ENCODE assay signal across 9 cellular contexts in genomic region chrX:21798677-21799219, GRCh38. TPM values are rescaled to one million over a fixed set of nuclear protein-coding genes. Genes with fewer than 3 reads are reported as not detected.
DNase-seq lines count a peak whose midpoint lies in the region; ATAC-seq, FAIRE-seq and TF ChIP-seq lines count a peak whose summit lies in the region.
"Had no signal": no experiment of that assay in that cellular context is flagged by ENCODE, and none has a peak within 500 bp of the region (broad histone marks: within the 10 kb centered on the region; RNA-seq: fewer than 3 reads in every experiment).

No MANE protein-coding gene starts in this region.

- no peaks in the 10 kb centered on the region for H3K9me3 Mint-ChIP-seq in GM23338
- no peaks in the 10 kb centered on the region for H3K9me3 Mint-ChIP-seq in activated T-helper 1 cell treated with anti-CD3 and anti-CD28 coated beads, Interleukin-12 subunit alpha, Interleukin-12 subunit beta, Interleukin-2, Interleukin-4 antibody, amounts not matched to agents 30 ng/mL and 10 ng/mL and 1 ng/mL, durations not matched to agents 14 hours and 24 hours and 36 hours

- H3K27me3 ChIP-seq in HepG2 (ENCODE audit: control insufficient read depth in 1 of 2, insufficient read depth in 2 of 2, low read length in 2 of 2) = no peaks in the 10 kb centered on the region
- no peaks in the 10 kb centered on the region for H3K27me3 ChIP-seq in GM23338 (ENCODE audit: insufficient read depth)
- no peaks in the 10 kb centered on the region for H3K27me3 ChIP-seq in BE2C
- H3K27me3 ChIP-seq: ovary had no signal

- DNase-seq in GM12865 (ENCODE audit: low read depth) (peak; percentile 56), SHP77 (lab: John Stamatoyannopoulos, UW) (peak; percentile 50 to 61), HepG2 (ENCODE audit: low spot score) (peak; percentile 66), GM23338 (ENCODE audit: low spot score) (no peak), SIG-M5 treated with dmso at 0.1 percent for 504 hours (lab: John Stamatoyannopoulos, UW; ENCODE audit: unreplicated experiment) (no peak), BE2C (no peak)
- no peak for DNase-seq in activated T-helper 1 cell treated with anti-CD3 and anti-CD28 coated beads, Interleukin-12 subunit alpha, Interleukin-12 subunit beta, Interleukin-2, Interleukin-4 antibody, amounts not matched to agents 30 ng/mL and 10 ng/mL and 1 ng/mL, durations not matched to agents 14 hours and 24 hours and 36 hours (ENCODE audit: low spot score)
- DNase-seq: ovary had no signal

- no peak overlapping the region for H3K4me3 ChIP-seq in GM12865 (ENCODE audit: low read depth, low read length)
- no peak overlapping the region for H3K4me3 ChIP-seq in HepG2 (replicated peaks in 1 of 3; ENCODE audit: insufficient read depth in 1 of 3, low read depth in 2 of 3, low read length in 3 of 3)
- no peak overlapping the region for H3K4me3 ChIP-seq in GM23338
- no peak overlapping the region for H3K4me3 ChIP-seq in BE2C (ENCODE audit: low read depth, low read length)
- H3K4me3 ChIP-seq: ovary had no signal

- POLR2A ChIA-PET in HepG2 (lab: Yijun Ruan, JAX) = interaction anchor here (1.0 kb wide), 2 partner anchors 28 to 40 kb away, joined by 5 to 7 read pairs; partner anchors contain the start of gene MBTPS2

- no peaks in the 10 kb centered on the region for H3K4me1 Mint-ChIP-seq in GM23338
- H3K4me1 Mint-ChIP-seq in activated T-helper 1 cell treated with anti-CD3 and anti-CD28 coated beads, Interleukin-12 subunit alpha, Interleukin-12 subunit beta, Interleukin-2, Interleukin-4 antibody, amounts not matched to agents 30 ng/mL and 10 ng/mL and 1 ng/mL, durations not matched to agents 14 hours and 24 hours and 36 hours (ENCODE audit: low read depth) = no peaks in the 10 kb centered on the region

- H3K4me2 ChIP-seq in HepG2 (ENCODE audit: low read depth, low read length) (peak overlapping the region; percentile 36), GM23338 (no peak overlapping the region)

- H3K9me3 ChIP-seq in HepG2 (ENCODE audit: low read length) = no peaks in the 10 kb centered on the region
- no peaks in the 10 kb centered on the region for H3K9me3 ChIP-seq in BE2C
- H3K9me3 ChIP-seq: ovary had no signal

- H3K9ac ChIP-seq in HepG2 (ENCODE audit: insufficient read depth, low read depth, low read length) = no peak overlapping the region

- intact Hi-C loops in HepG2 (cut with micrococcal nuclease; ENCODE audit: unreplicated experiment) = loop anchor here (5.0 kb wide), 1 partner anchor 34 kb away; no protein-coding TSS in a partner anchor
- intact Hi-C loops in activated T-helper 1 cell treated with anti-CD3 and anti-CD28 coated beads, Interleukin-12 subunit alpha, Interleukin-12 subunit beta, Interleukin-2, Interleukin-4 antibody, amounts not matched to agents 30 ng/mL and 10 ng/mL and 1 ng/mL, durations not matched to agents 14 hours and 24 hours and 36 hours (cut with micrococcal nuclease) = no loop called here

- no peaks in the 10 kb centered on the region for H3F3A ChIP-seq in GM23338 (replicated peaks; ENCODE audit: low read depth)

- in situ Hi-C loops in HepG2 (cut with HindIII; ENCODE audit: extremely low pct_ligation_motif_present, low pct_unique_long_range_greater_than_20kb) = no loop called here

- H4K20me1 ChIP-seq in HepG2 (ENCODE audit: insufficient read depth, low read length) (no peaks in the 10 kb centered on the region), GM23338 (replicated peaks; ENCODE audit: insufficient read depth) (no peaks in the 10 kb centered on the region)

- H3K27me3 Mint-ChIP-seq in GM23338 (ENCODE audit: insufficient read depth, low read depth, poor library complexity) = peaks cover 3% of the 10 kb centered on the region
- peaks cover 3% of the 10 kb centered on the region for H3K27me3 Mint-ChIP-seq in activated T-helper 1 cell treated with anti-CD3 and anti-CD28 coated beads, Interleukin-12 subunit alpha, Interleukin-12 subunit beta, Interleukin-2, Interleukin-4 antibody, amounts not matched to agents 30 ng/mL and 10 ng/mL and 1 ng/mL, durations not matched to agents 14 hours and 24 hours and 36 hours (ENCODE audit: insufficient read depth)

- CTCF ChIA-PET in HepG2 (lab: Yijun Ruan, JAX; ENCODE audit: low intra/inter-chr PET ratio, low total read pairs) = no interaction called here

- ATAC-seq in HG03442 (IDR thresholded peaks at IDR 0.05; ENCODE audit: unreplicated experiment) = peak; percentile 92
- ATAC-seq in HepG2 = peak; percentile 90
- ATAC-seq in GM23338 = no peak

- H2AFZ ChIP-seq in HepG2 (ENCODE audit: low read length) (no peak overlapping the region), GM23338 (no peak overlapping the region)

- H3K27ac Mint-ChIP-seq in GM23338 = no peak overlapping the region
- no peak overlapping the region for H3K27ac Mint-ChIP-seq in activated T-helper 1 cell treated with anti-CD3 and anti-CD28 coated beads, Interleukin-12 subunit alpha, Interleukin-12 subunit beta, Interleukin-2, Interleukin-4 antibody, amounts not matched to agents 30 ng/mL and 10 ng/mL and 1 ng/mL, durations not matched to agents 14 hours and 24 hours and 36 hours

- H3K4me1 ChIP-seq in HepG2 (ENCODE audit: insufficient read depth, low read length) = peaks cover 40% of the 10 kb centered on the region
- H3K4me1 ChIP-seq in GM23338 (ENCODE audit: insufficient read depth) = no peaks in the 10 kb centered on the region
- no peaks in the 10 kb centered on the region for H3K4me1 ChIP-seq in BE2C

- TF ChIP-seq EP300 in HepG2 (IDR thresholded peaks at IDR 0.05; ENCODE audit: low read depth in 2 of 2, low read length in 2 of 2) (peak in 1 of 2 experiments; percentile 4; a peak in 1 of 4 replicates), HepG2 (CRISPR knock-in tag; IDR thresholded peaks at IDR 0.05; ENCODE audit: borderline replicate concordance) (no peak)

- H3K79me2 ChIP-seq in HepG2 (ENCODE audit: insufficient read depth, low read length) (no peaks in the 10 kb centered on the region), GM23338 (replicated peaks; ENCODE audit: insufficient read depth) (no peaks in the 10 kb centered on the region)

- TF ChIP-seq POLR2A in HepG2 (IDR thresholded peaks at IDR 0.05; ENCODE audit: insufficient read depth in 1 of 2, low read depth in 2 of 2, low read length in 2 of 2) = no peak

- H3K9me2 ChIP-seq in GM23338 (ENCODE audit: insufficient read depth) = no peaks in the 10 kb centered on the region

- no peak overlapping the region for H3K4me3 Mint-ChIP-seq in GM23338
- no peak overlapping the region for H3K4me3 Mint-ChIP-seq in activated T-helper 1 cell treated with anti-CD3 and anti-CD28 coated beads, Interleukin-12 subunit alpha, Interleukin-12 subunit beta, Interleukin-2, Interleukin-4 antibody, amounts not matched to agents 30 ng/mL and 10 ng/mL and 1 ng/mL, durations not matched to agents 14 hours and 24 hours and 36 hours

- WGBS in HepG2 (ENCODE audit: low lambda C conversion rate) = 1% methylated on average over 6 of the region's 6 CpGs

- FAIRE-seq in HepG2 (lab: Jason Lieb, UNC) = peak; percentile 61

- TF ChIP-seq RAD21 in HepG2 (CRISPR knock-in tag; IDR thresholded peaks at IDR 0.05) = no peak

- TF ChIP-seq CTCF in GM12865 (IDR thresholded peaks at IDR 0.05; ENCODE audit: insufficient read depth, low read depth, low read length, missing control alignments) (no peak), HepG2 (CRISPR knock-in tag; IDR thresholded peaks at IDR 0.05) (no peak), GM23338 (conservative IDR thresholded peaks at IDR 0.05; ENCODE audit: low read depth in 2 of 2) (no peak), BE2C (IDR thresholded peaks at IDR 0.05; ENCODE audit: low read depth, low read length) (no peak)

- H3K36me3 ChIP-seq in HepG2 (replicated peaks in 1 of 2; ENCODE audit: control insufficient read depth in 1 of 2, insufficient read depth in 2 of 2, low read length in 2 of 2) = no peaks in the 10 kb centered on the region
- no peaks in the 10 kb centered on the region for H3K36me3 ChIP-seq in GM23338 (ENCODE audit: insufficient read depth)
- no peaks in the 10 kb centered on the region for H3K36me3 ChIP-seq in BE2C
- H3K36me3 ChIP-seq: ovary had no signal

- H3K27ac ChIP-seq in HepG2 (ENCODE audit: extremely low read length, insufficient read depth, low read length) (no peak overlapping the region), GM23338 (ENCODE audit: low read depth) (no peak overlapping the region)
- H3K27ac ChIP-seq: ovary had no signal

- no TSS peak for BruUV-seq in HepG2 (replicated peaks; lab: Mats Ljungman, UMichigan)

- H3K36me3 Mint-ChIP-seq in GM23338 (ENCODE audit: low read depth) = no peaks in the 10 kb centered on the region
- no peaks in the 10 kb centered on the region for H3K36me3 Mint-ChIP-seq in activated T-helper 1 cell treated with anti-CD3 and anti-CD28 coated beads, Interleukin-12 subunit alpha, Interleukin-12 subunit beta, Interleukin-2, Interleukin-4 antibody, amounts not matched to agents 30 ng/mL and 10 ng/mL and 1 ng/mL, durations not matched to agents 14 hours and 24 hours and 36 hours (ENCODE audit: low read depth)

RNA-seq across cellular contexts. Expression of gene MBTPS2, which starts 40.7 kb away (rescaled TPM):
- total RNA-seq in HepG2 (2016; rRNA removed; fragmentation: Illumina TruSeq; extraction: Trizol) = 5.7 and 7.7 TPM in 2 replicates
- total RNA-seq in HepG2 (2016; cell fraction: cytosol; rRNA removed; fragmentation: Illumina TruSeq; extraction: Trizol; ENCODE audit: low read depth) = 0.88 and 1.1 TPM in 2 replicates
- total RNA-seq in HepG2 (2016; cell fraction: insoluble cytoplasmic fraction; rRNA removed; fragmentation: Illumina TruSeq; extraction: Trizol) = 5.2 and 7.9 TPM in 2 replicates
- total RNA-seq in HepG2 (2016; cell fraction: membrane; rRNA removed; fragmentation: Illumina TruSeq; extraction: Trizol) = 4.5 and 6.1 TPM in 2 replicates
- total RNA-seq in HepG2 (2016; cell fraction: nucleus; rRNA removed; fragmentation: Illumina TruSeq; extraction: Trizol) = 13.8 and 14.9 TPM in 2 replicates
- 12.4 and 14.4 TPM in 2 replicates for polyA plus RNA-seq in HepG2 (2011; rRNA removed)
- polyA plus RNA-seq in HepG2 (2011; cell fraction: cytosol; rRNA removed) = 7.6 and 10.4 TPM in 2 replicates
- 3.3 and 4.7 TPM in 2 replicates for polyA plus RNA-seq in HepG2 (2011; cell fraction: nucleus; rRNA removed)
- polyA plus RNA-seq in HepG2 (2012) = 10.5 and 14.8 TPM in 2 replicates
- 0.78 and 0.94 TPM in 2 replicates for polyA plus RNA-seq in HepG2 (2016; cell fraction: cytosol; fragmentation: Illumina TruSeq; extraction: Trizol; ENCODE audit: low read depth)
- polyA plus RNA-seq in HepG2 (2016; cell fraction: insoluble cytoplasmic fraction; fragmentation: Illumina TruSeq; extraction: Trizol; ENCODE audit: low read depth) = 8.2 and 9.5 TPM in 2 replicates
- polyA plus RNA-seq in HepG2 (2016; cell fraction: membrane; fragmentation: Illumina TruSeq; extraction: Trizol; ENCODE audit: low read depth) = 2.7 and 2.8 TPM in 2 replicates
- 14.7 and 15.7 TPM in 2 replicates for polyA plus RNA-seq in HepG2 (2016; cell fraction: nucleus; fragmentation: Illumina TruSeq; extraction: Trizol; ENCODE audit: insufficient read depth, low read depth)
- polyA minus RNA-seq in HepG2 (2011; rRNA and poly(A)+ RNA removed; ENCODE audit: low replicate concordance) = 26.4 and 51.1 TPM in 2 replicates
- polyA minus RNA-seq in HepG2 (2011; cell fraction: cytosol; rRNA and poly(A)+ RNA removed) = 13.5 and 15.2 TPM in 2 replicates
- polyA minus RNA-seq in HepG2 (2011; cell fraction: nucleus; rRNA and poly(A)+ RNA removed) = 14.0 and 18.4 TPM in 2 replicates
- total RNA-seq in GM23338 (2014; rRNA removed; shearing (Covaris generic)) = 7.7 and 7.8 TPM in 2 replicates
- 2.1 and 3.2 TPM in 2 replicates for polyA plus RNA-seq in GM23338 (2016; fragmentation: Nextera tagmentation; extraction: Ambion mirVana)
- total RNA-seq in activated T-helper 1 cell treated with anti-CD3 and anti-CD28 coated beads, Interleukin-12 subunit alpha, Interleukin-12 subunit beta, Interleukin-2, Interleukin-4 antibody, amounts not matched to agents 30 ng/mL and 10 ng/mL and 1 ng/mL, durations not matched to agents 14 hours and 24 hours and 36 hours = 10.5 and 11.3 TPM in 2 replicates
- 12.6 TPM for polyA plus RNA-seq in BE2C (2012; ENCODE audit: insufficient read depth, insufficient read length, low read depth)

RNA-seq across cellular contexts. Expression of gene SMPX, which starts 40.8 kb away (rescaled TPM):
- total RNA-seq in HepG2 (2016; rRNA removed; fragmentation: Illumina TruSeq; extraction: Trizol) = 0.67 and 1.8 TPM in 2 replicates
- 0.44 and 0.61 TPM in 2 replicates for total RNA-seq in HepG2 (2016; cell fraction: cytosol; rRNA removed; fragmentation: Illumina TruSeq; extraction: Trizol; ENCODE audit: low read depth)
- 1.2 and 1.8 TPM in 2 replicates for total RNA-seq in HepG2 (2016; cell fraction: insoluble cytoplasmic fraction; rRNA removed; fragmentation: Illumina TruSeq; extraction: Trizol)
- total RNA-seq in HepG2 (2016; cell fraction: membrane; rRNA removed; fragmentation: Illumina TruSeq; extraction: Trizol) = 0.48 and 0.71 TPM in 2 replicates
- total RNA-seq in HepG2 (2016; cell fraction: nucleus; rRNA removed; fragmentation: Illumina TruSeq; extraction: Trizol) = 3.1 and 5.3 TPM in 2 replicates
- polyA plus RNA-seq in HepG2 (2011; rRNA removed) = 0.91 and 0.95 TPM in 2 replicates
- polyA plus RNA-seq in HepG2 (2011; cell fraction: cytosol; rRNA removed) = 0.16 and 0.23 TPM in 2 replicates
- polyA plus RNA-seq in HepG2 (2011; cell fraction: nucleus; rRNA removed) = 2.5 and 2.9 TPM in 2 replicates
- 0.52 and 2.3 TPM in 2 replicates for polyA plus RNA-seq in HepG2 (2012)
- polyA plus RNA-seq in HepG2 (2016; cell fraction: cytosol; fragmentation: Illumina TruSeq; extraction: Trizol; ENCODE audit: low read depth) = 0.40 and 0.52 TPM in 2 replicates
- 0.56 and 1.7 TPM in 2 replicates for polyA plus RNA-seq in HepG2 (2016; cell fraction: insoluble cytoplasmic fraction; fragmentation: Illumina TruSeq; extraction: Trizol; ENCODE audit: low read depth)
- 0.56 and 0.82 TPM in 2 replicates for polyA plus RNA-seq in HepG2 (2016; cell fraction: membrane; fragmentation: Illumina TruSeq; extraction: Trizol; ENCODE audit: low read depth)
- 12.4 and 13.9 TPM in 2 replicates for polyA plus RNA-seq in HepG2 (2016; cell fraction: nucleus; fragmentation: Illumina TruSeq; extraction: Trizol; ENCODE audit: insufficient read depth, low read depth)
- not detected in 2 replicates for polyA minus RNA-seq in HepG2 (2011; rRNA and poly(A)+ RNA removed; ENCODE audit: low replicate concordance)
- polyA minus RNA-seq in HepG2 (2011; cell fraction: cytosol; rRNA and poly(A)+ RNA removed) = not detected in 2 replicates
- polyA minus RNA-seq in HepG2 (2011; cell fraction: nucleus; rRNA and poly(A)+ RNA removed) = 0.64 and 2.0 TPM in 2 replicates
- total RNA-seq in GM23338 (2014; rRNA removed; shearing (Covaris generic)) = 0.70 TPM in 1 of 2 replicates, not detected in the other
- polyA plus RNA-seq in GM23338 (2016; fragmentation: Nextera tagmentation; extraction: Ambion mirVana) = 0.33 TPM in 1 of 2 replicates, not detected in the other
- not detected in 2 replicates for total RNA-seq in activated T-helper 1 cell treated with anti-CD3 and anti-CD28 coated beads, Interleukin-12 subunit alpha, Interleukin-12 subunit beta, Interleukin-2, Interleukin-4 antibody, amounts not matched to agents 30 ng/mL and 10 ng/mL and 1 ng/mL, durations not matched to agents 14 hours and 24 hours and 36 hours
- not detected for polyA plus RNA-seq in BE2C (2012; ENCODE audit: insufficient read depth, insufficient read length, low read depth)

RNA-seq across cellular contexts. Expression of gene YY2, which starts 57.0 kb away (rescaled TPM):
- 0.31 and 0.44 TPM in 2 replicates for total RNA-seq in HepG2 (2016; rRNA removed; fragmentation: Illumina TruSeq; extraction: Trizol)
- total RNA-seq in HepG2 (2016; cell fraction: cytosol; rRNA removed; fragmentation: Illumina TruSeq; extraction: Trizol; ENCODE audit: low read depth) = not detected in 2 replicates
- 0.12 and 0.24 TPM in 2 replicates for total RNA-seq in HepG2 (2016; cell fraction: insoluble cytoplasmic fraction; rRNA removed; fragmentation: Illumina TruSeq; extraction: Trizol)
- total RNA-seq in HepG2 (2016; cell fraction: membrane; rRNA removed; fragmentation: Illumina TruSeq; extraction: Trizol) = 0.17 and 0.28 TPM in 2 replicates
- 1.3 and 1.8 TPM in 2 replicates for total RNA-seq in HepG2 (2016; cell fraction: nucleus; rRNA removed; fragmentation: Illumina TruSeq; extraction: Trizol)
- 0.34 and 0.47 TPM in 2 replicates for polyA plus RNA-seq in HepG2 (2011; rRNA removed)
- polyA plus RNA-seq in HepG2 (2011; cell fraction: cytosol; rRNA removed) = 0.15 and 0.28 TPM in 2 replicates
- 0.79 and 0.99 TPM in 2 replicates for polyA plus RNA-seq in HepG2 (2011; cell fraction: nucleus; rRNA removed)
- polyA plus RNA-seq in HepG2 (2012) = 0.51 and 1.0 TPM in 2 replicates
- polyA plus RNA-seq in HepG2 (2016; cell fraction: cytosol; fragmentation: Illumina TruSeq; extraction: Trizol; ENCODE audit: low read depth) = 0.05 TPM in 1 of 2 replicates, not detected in the other
- polyA plus RNA-seq in HepG2 (2016; cell fraction: insoluble cytoplasmic fraction; fragmentation: Illumina TruSeq; extraction: Trizol; ENCODE audit: low read depth) = 0.60 and 0.61 TPM in 2 replicates
- polyA plus RNA-seq in HepG2 (2016; cell fraction: membrane; fragmentation: Illumina TruSeq; extraction: Trizol; ENCODE audit: low read depth) = 0.06 and 0.15 TPM in 2 replicates
- polyA plus RNA-seq in HepG2 (2016; cell fraction: nucleus; fragmentation: Illumina TruSeq; extraction: Trizol; ENCODE audit: insufficient read depth, low read depth) = 2.9 TPM in 2 replicates
- polyA minus RNA-seq in HepG2 (2011; rRNA and poly(A)+ RNA removed; ENCODE audit: low replicate concordance) = 1.0 and 4.0 TPM in 2 replicates
- polyA minus RNA-seq in HepG2 (2011; cell fraction: cytosol; rRNA and poly(A)+ RNA removed) = 0.30 TPM in 1 of 2 replicates, not detected in the other
- 2.7 and 2.8 TPM in 2 replicates for polyA minus RNA-seq in HepG2 (2011; cell fraction: nucleus; rRNA and poly(A)+ RNA removed)
- 1.3 and 1.6 TPM in 2 replicates for total RNA-seq in GM23338 (2014; rRNA removed; shearing (Covaris generic))
- 0.66 and 1.0 TPM in 2 replicates for polyA plus RNA-seq in GM23338 (2016; fragmentation: Nextera tagmentation; extraction: Ambion mirVana)
- 2.2 and 2.3 TPM in 2 replicates for total RNA-seq in activated T-helper 1 cell treated with anti-CD3 and anti-CD28 coated beads, Interleukin-12 subunit alpha, Interleukin-12 subunit beta, Interleukin-2, Interleukin-4 antibody, amounts not matched to agents 30 ng/mL and 10 ng/mL and 1 ng/mL, durations not matched to agents 14 hours and 24 hours and 36 hours
- 3.1 TPM for polyA plus RNA-seq in BE2C (2012; ENCODE audit: insufficient read depth, insufficient read length, low read depth)

Comparison
In these comparisons a context has a peak if more than half of its experiments do, and no peak if none do; other contexts are left out.
1. DNase-seq: peak in GM12865 (single experiment), SHP77 (2 of 2) and HepG2 (single experiment); none in GM23338 (single experiment), activated T-helper 1 cell treated with anti-CD3 and anti-CD28 coated beads, Interleukin-12 subunit alpha, Interleukin-12 subunit beta, Interleukin-2, Interleukin-4 antibody, amounts not matched to agents 30 ng/mL and 10 ng/mL and 1 ng/mL, durations not matched to agents 14 hours and 24 hours and 36 hours (single experiment), SIG-M5 treated with dmso at 0.1 percent for 504 hours (single experiment) and BE2C (single experiment).